Comparison of ENCODE assay signal across 34 cellular contexts in the genomic region with DNA sequence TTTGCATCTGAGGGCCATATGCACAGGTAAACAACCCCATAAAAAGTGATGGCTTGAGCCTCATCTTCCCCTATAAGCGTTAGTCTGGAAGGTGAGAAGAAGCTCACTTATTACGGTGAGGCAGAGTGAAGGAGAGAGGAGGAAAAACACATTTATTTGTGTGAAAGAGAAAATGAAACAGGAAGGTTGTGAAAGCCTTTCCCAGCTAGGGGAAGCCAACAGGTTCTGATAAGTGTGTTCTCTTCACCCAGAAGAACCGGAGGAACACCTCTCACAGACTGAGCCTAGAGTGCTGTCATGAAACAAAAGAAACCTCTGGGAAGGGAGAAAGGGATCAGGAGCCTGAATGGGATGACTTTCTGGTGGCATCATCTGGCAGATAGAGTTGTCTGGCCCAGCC.
"Had no signal": no experiment of that assay in that cellular context is flagged by ENCODE, and none has a peak within 500 bp of the region (broad histone marks: within the 10 kb centered on the region; RNA-seq: fewer than 3 reads in every experiment).

No MANE protein-coding gene starts in this region.

- H3K27ac Mint-ChIP-seq: activated CD4-positive, alpha-beta memory T cell treated with anti-CD3 and anti-CD28 coated beads for 36 hours; activated CD4-positive, alpha-beta T cell treated with anti-CD3 and anti-CD28 coated beads for 36 hours; activated CD4-positive, alpha-beta T cell treated with anti-CD3 and anti-CD28 coated beads, Interleukin-2, amount 10 ng/mL, durations not matched to agents 24 days and 14 days; activated CD8-positive, alpha-beta memory T cell treated with anti-CD3 and anti-CD28 coated beads, Interleukin-2, amount 10 ng/mL, durations not matched to agents 7 days and 5 days; activated CD8-positive, alpha-beta T cell treated with anti-CD3 and anti-CD28 coated beads, Interleukin-2, amount 10 ng/mL, durations not matched to agents 7 days and 5 days; activated naive CD4-positive, alpha-beta T cell treated with anti-CD3 and anti-CD28 coated beads for 36 hours; activated naive CD4-positive, alpha-beta T cell treated with anti-CD3 and anti-CD28 coated beads, Interleukin-2, amount 50 U/mL, for 24 hours; activated naive CD8-positive, alpha-beta T cell treated with anti-CD3 and anti-CD28 coated beads, Interleukin-2, amount 10 ng/mL, durations not matched to agents 7 days and 5 days; activated T-helper 1 cell treated with anti-CD3 and anti-CD28 coated beads, Interleukin-12 subunit alpha, Interleukin-12 subunit beta, Interleukin-2, Interleukin-4 antibody, amounts not matched to agents 30 ng/mL and 10 ng/mL and 1 ng/mL, durations not matched to agents 14 hours and 24 hours and 36 hours; activated T-helper 2 cell treated with anti-CD3 and anti-CD28 coated beads, Interferon-gamma antibody, Interleukin-2, Interleukin-4, amounts not matched to agents 10 μg/mL and 5 μg/mL and 100 μg/mL, durations not matched to agents 14 hours and 24 hours and 36 hours; brain; effector memory CD8-positive, alpha-beta T cell; T-helper 17 cell; T-helper 2 cell treated with Interferon-gamma antibody and Interleukin-4, amounts not matched to agents 5 μg/mL and 100 μg/mL, for 36 hours had no signal

- H3K36me3 ChIP-seq: ascending aorta, breast epithelium, cardiac muscle cell, esophagus muscularis mucosa, gastrocnemius medialis, heart left ventricle had no signal

- H3K27me3 ChIP-seq: ascending aorta, breast epithelium, esophagus muscularis mucosa, foreskin keratinocyte, gastrocnemius medialis, heart left ventricle had no signal

- H3K27ac ChIP-seq: ascending aorta, breast epithelium, cardiac muscle cell, coronary artery, esophagus muscularis mucosa, foreskin keratinocyte, gastrocnemius medialis, heart left ventricle had no signal

- H3K27me3 Mint-ChIP-seq: activated CD4-positive, alpha-beta memory T cell treated with anti-CD3 and anti-CD28 coated beads for 36 hours; activated CD4-positive, alpha-beta T cell treated with anti-CD3 and anti-CD28 coated beads, Interleukin-2, amount 10 ng/mL, durations not matched to agents 24 days and 14 days; brain had no signal

- H3K9me3 Mint-ChIP-seq: activated CD4-positive, alpha-beta memory T cell treated with anti-CD3 and anti-CD28 coated beads for 36 hours; activated CD4-positive, alpha-beta T cell treated with anti-CD3 and anti-CD28 coated beads, Interleukin-2, amount 10 ng/mL, durations not matched to agents 24 days and 14 days; activated naive CD4-positive, alpha-beta T cell treated with anti-CD3 and anti-CD28 coated beads for 36 hours; activated naive CD4-positive, alpha-beta T cell treated with anti-CD3 and anti-CD28 coated beads, Interleukin-2, amount 50 U/mL, for 24 hours; activated naive CD8-positive, alpha-beta T cell treated with anti-CD3 and anti-CD28 coated beads, Interleukin-2, amount 10 ng/mL, durations not matched to agents 7 days and 5 days; activated T-helper 1 cell treated with anti-CD3 and anti-CD28 coated beads, Interleukin-12 subunit alpha, Interleukin-12 subunit beta, Interleukin-2, Interleukin-4 antibody, amounts not matched to agents 30 ng/mL and 10 ng/mL and 1 ng/mL, durations not matched to agents 14 hours and 24 hours and 36 hours; activated T-helper 2 cell treated with anti-CD3 and anti-CD28 coated beads, Interferon-gamma antibody, Interleukin-2, Interleukin-4, amounts not matched to agents 10 μg/mL and 5 μg/mL and 100 μg/mL, durations not matched to agents 14 hours and 24 hours and 36 hours; brain; central memory CD8-positive, alpha-beta T cell; effector memory CD8-positive, alpha-beta T cell; T-helper 2 cell treated with Interferon-gamma antibody and Interleukin-4, amounts not matched to agents 5 μg/mL and 100 μg/mL, for 36 hours had no signal

- ATAC-seq: activated CD4-positive, alpha-beta T cell treated with anti-CD3 and anti-CD28 coated beads for 36 hours; activated CD8-positive, alpha-beta memory T cell treated with anti-CD3 and anti-CD28 coated beads, Interleukin-2, amount 10 ng/mL, durations not matched to agents 7 days and 5 days; activated CD8-positive, alpha-beta T cell treated with anti-CD3 and anti-CD28 coated beads, Interleukin-2, amount 10 ng/mL, durations not matched to agents 7 days and 5 days; effector memory CD8-positive, alpha-beta T cell; foreskin keratinocyte; gastrocnemius medialis; heart left ventricle; T-helper 17 cell had no signal

- H3K9me3 ChIP-seq: ascending aorta, gastrocnemius medialis had no signal

- H3K4me3 Mint-ChIP-seq: activated CD4-positive, alpha-beta memory T cell treated with anti-CD3 and anti-CD28 coated beads for 36 hours; activated CD4-positive, alpha-beta T cell treated with anti-CD3 and anti-CD28 coated beads for 36 hours; activated CD4-positive, alpha-beta T cell treated with anti-CD3 and anti-CD28 coated beads, Interleukin-2, amount 10 ng/mL, durations not matched to agents 24 days and 14 days; activated CD8-positive, alpha-beta memory T cell treated with anti-CD3 and anti-CD28 coated beads, Interleukin-2, amount 10 ng/mL, durations not matched to agents 7 days and 5 days; activated CD8-positive, alpha-beta T cell treated with anti-CD3 and anti-CD28 coated beads, Interleukin-2, amount 10 ng/mL, durations not matched to agents 7 days and 5 days; activated naive CD4-positive, alpha-beta T cell treated with anti-CD3 and anti-CD28 coated beads for 36 hours; activated naive CD4-positive, alpha-beta T cell treated with anti-CD3 and anti-CD28 coated beads, Interleukin-2, amount 50 U/mL, for 24 hours; activated naive CD8-positive, alpha-beta T cell treated with anti-CD3 and anti-CD28 coated beads, Interleukin-2, amount 10 ng/mL, durations not matched to agents 7 days and 5 days; activated T-helper 1 cell treated with anti-CD3 and anti-CD28 coated beads, Interleukin-12 subunit alpha, Interleukin-12 subunit beta, Interleukin-2, Interleukin-4 antibody, amounts not matched to agents 30 ng/mL and 10 ng/mL and 1 ng/mL, durations not matched to agents 14 hours and 24 hours and 36 hours; brain; central memory CD8-positive, alpha-beta T cell; effector memory CD8-positive, alpha-beta T cell; T-helper 17 cell; T-helper 2 cell treated with Interferon-gamma antibody and Interleukin-4, amounts not matched to agents 5 μg/mL and 100 μg/mL, for 36 hours had no signal

- DNase-seq: activated CD4-positive, alpha-beta memory T cell treated with anti-CD3 and anti-CD28 coated beads for 36 hours; activated CD4-positive, alpha-beta T cell treated with anti-CD3 and anti-CD28 coated beads for 36 hours; activated CD4-positive, alpha-beta T cell treated with anti-CD3 and anti-CD28 coated beads, Interleukin-2, amount 10 ng/mL, durations not matched to agents 24 days and 14 days; activated CD4-positive, CD25-positive, alpha-beta regulatory T cell; activated CD4-positive, CD25-positive, alpha-beta regulatory T cell treated with anti-CD3 and anti-CD28 coated beads, Interleukin-2, amount 50 U/mL, for 72 hours; activated CD8-positive, alpha-beta memory T cell treated with anti-CD3 and anti-CD28 coated beads, Interleukin-2, amount 10 ng/mL, durations not matched to agents 7 days and 5 days; activated CD8-positive, alpha-beta memory T cell treated with anti-CD3 and anti-CD28 coated beads, Interleukin-2, amount 50 U/mL, for 4 hours; activated CD8-positive, alpha-beta T cell treated with anti-CD3 and anti-CD28 coated beads, Interleukin-2, amount 10 ng/mL, durations not matched to agents 7 days and 5 days; activated effector memory CD4-positive, alpha-beta T cell treated with anti-CD3 and anti-CD28 coated beads, Interleukin-2, amount 50 U/mL, for 16 hours; activated naive CD4-positive, alpha-beta T cell treated with anti-CD3 and anti-CD28 coated beads for 36 hours; activated naive CD8-positive, alpha-beta T cell treated with anti-CD3 and anti-CD28 coated beads, Interleukin-2, amount 10 ng/mL, durations not matched to agents 7 days and 5 days; activated T-cell treated with anti-CD3 and anti-CD28 coated beads, Interleukin-2, amount 50 U/mL, for 1 hour; activated T-cell treated with anti-CD3 and anti-CD28 coated beads, Interleukin-2, amount 50 U/mL, for 48 hours; dermis blood vessel endothelial cell; effector CD4-positive, alpha-beta T cell; effector memory CD8-positive, alpha-beta T cell; erythroblast; foreskin keratinocyte; gastrocnemius medialis; glutamatergic neuron; heart left ventricle; T-helper 17 cell; T1000 had no signal

- H3K4me1 ChIP-seq: ascending aorta, breast epithelium, esophagus muscularis mucosa, foreskin keratinocyte, gastrocnemius medialis, heart left ventricle had no signal

- H3K36me3 Mint-ChIP-seq: activated CD4-positive, alpha-beta memory T cell treated with anti-CD3 and anti-CD28 coated beads for 36 hours; activated CD8-positive, alpha-beta memory T cell treated with anti-CD3 and anti-CD28 coated beads, Interleukin-2, amount 10 ng/mL, durations not matched to agents 7 days and 5 days; activated naive CD4-positive, alpha-beta T cell treated with anti-CD3 and anti-CD28 coated beads, Interleukin-2, amount 50 U/mL, for 24 hours; activated naive CD8-positive, alpha-beta T cell treated with anti-CD3 and anti-CD28 coated beads, Interleukin-2, amount 10 ng/mL, durations not matched to agents 7 days and 5 days; brain had no signal

- H3K4me1 Mint-ChIP-seq: activated CD4-positive, alpha-beta T cell treated with anti-CD3 and anti-CD28 coated beads for 36 hours; activated CD4-positive, alpha-beta T cell treated with anti-CD3 and anti-CD28 coated beads, Interleukin-2, amount 10 ng/mL, durations not matched to agents 24 days and 14 days; activated naive CD4-positive, alpha-beta T cell treated with anti-CD3 and anti-CD28 coated beads, Interleukin-2, amount 50 U/mL, for 24 hours; activated naive CD8-positive, alpha-beta T cell treated with anti-CD3 and anti-CD28 coated beads, Interleukin-2, amount 10 ng/mL, durations not matched to agents 7 days and 5 days; brain; central memory CD8-positive, alpha-beta T cell had no signal

- H3K4me3 ChIP-seq: ascending aorta, breast epithelium, cardiac muscle cell, coronary artery, esophagus muscularis mucosa, gastrocnemius medialis, heart left ventricle had no signal
